In the genomic region with DNA sequence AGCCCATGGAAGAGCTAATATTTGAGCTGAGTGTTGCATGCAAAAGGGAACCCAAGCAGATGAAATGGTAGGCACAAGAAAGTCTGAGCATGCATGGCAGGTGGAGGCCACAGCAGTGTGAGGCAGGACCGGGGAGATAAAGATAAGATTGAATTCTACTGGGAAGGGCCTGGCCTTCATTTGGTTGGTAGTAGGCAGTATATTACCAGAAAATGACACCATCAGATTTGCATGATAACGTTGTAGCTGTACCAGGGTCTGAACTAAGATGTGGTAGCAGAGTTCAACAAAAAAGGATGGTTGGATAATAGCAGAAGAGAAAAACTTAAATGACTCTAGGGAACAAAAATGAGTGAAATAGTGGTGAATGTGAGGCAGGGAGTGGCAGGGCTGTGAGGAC, we compare ENCODE assay signal across 40 cellular contexts.
"Had no signal": no experiment of that assay in that cellular context is flagged by ENCODE, and none has a peak within 500 bp of the region (broad histone marks: within the 10 kb centered on the region; RNA-seq: fewer than 3 reads in every experiment).

No MANE protein-coding gene starts in this region.

- DNase-seq: activated B cell treated with CpG ODN at 0.5 μM for 24 hours; activated CD4-positive, alpha-beta memory T cell treated with anti-CD3 and anti-CD28 coated beads, Interleukin-2, amount 10 ng/mL, durations not matched to agents 7 days and 5 days; activated CD4-positive, alpha-beta T cell treated with anti-CD3 and anti-CD28 coated beads for 48 hours; activated CD4-positive, CD25-positive, alpha-beta regulatory T cell treated with anti-CD3 and anti-CD28 coated beads, Interleukin-2, amount 50 U/mL, for 72 hours; activated CD8-positive, alpha-beta memory T cell treated with anti-CD3 and anti-CD28 coated beads for 24 hours; activated CD8-positive, alpha-beta memory T cell treated with anti-CD3 and anti-CD28 coated beads, Interleukin-2, amount 10 ng/mL, durations not matched to agents 7 days and 5 days; activated CD8-positive, alpha-beta memory T cell treated with anti-CD3 and anti-CD28 coated beads, Interleukin-2, amount 50 U/mL, for 48 hours; activated effector memory CD4-positive, alpha-beta T cell treated with anti-CD3 and anti-CD28 coated beads, Interleukin-2, amount 50 U/mL, for 16 hours; activated naive CD4-positive, alpha-beta T cell; activated naive CD4-positive, alpha-beta T cell treated with anti-CD3 and anti-CD28 coated beads, Interleukin-2, amount 50 U/mL, for 16 hours; activated naive CD8-positive, alpha-beta T cell treated with anti-CD3 and anti-CD28 coated beads, Interleukin-2, amount 10 ng/mL, durations not matched to agents 7 days and 5 days; activated T-cell treated with anti-CD3 and anti-CD28 coated beads, Interleukin-2, amount 50 U/mL, for 1 hour; activated T-cell treated with anti-CD3 and anti-CD28 coated beads, Interleukin-2, amount 50 U/mL, for 72 hours; adrenal gland; body of pancreas; caudate nucleus; cerebellar nuclear complex; Karpas-422; KBM-7; NCI-H1105; NCI-H1417 treated with DMSO at 0.1 percent for 48 hours; NCI-H187 treated with DMSO at 0.1 percent for 48 hours; NCI-H2081; NCI-H2171 treated with DMSO at 0.1 percent for 48 hours; NCI-H2227 treated with DMSO at 0.1 percent for 48 hours; NCI-H446; NCI-H510A treated with DMSO at 0.1 percent for 48 hours; NK-92 treated with Interleukin-12 subunit alpha and Interleukin-12 subunit beta, amount 100 ng/mL, for 24 hours; PC-9; SIG-M5; SW 1271; T-helper 1 cell; T-helper 2 cell; T-helper 9 cell had no signal

- H3K4me2 ChIP-seq: PC-9 had no signal

- H3K4me1 Mint-ChIP-seq: activated B cell treated with CpG ODN at 0.5 μM for 24 hours had no signal

- H2AFZ ChIP-seq: PC-9 had no signal

- H3K9me3 ChIP-seq: adrenal gland, body of pancreas had no signal

- H3K9me3 Mint-ChIP-seq: activated CD4-positive, alpha-beta memory T cell treated with anti-CD3 and anti-CD28 coated beads, Interleukin-2, amount 10 ng/mL, durations not matched to agents 7 days and 5 days; activated naive CD8-positive, alpha-beta T cell treated with anti-CD3 and anti-CD28 coated beads, Interleukin-2, amount 10 ng/mL, durations not matched to agents 7 days and 5 days; activated T-helper 17 cell treated with anti-CD3 and anti-CD28 coated beads, Interleukin-2, amount 50 U/mL, for 72 hours had no signal

- H3K27ac ChIP-seq: adrenal gland, body of pancreas, breast epithelium, PC-9, RWPE1 had no signal

- FAIRE-seq: astrocyte, RCC 7860 had no signal

- ATAC-seq: activated CD8-positive, alpha-beta memory T cell treated with anti-CD3 and anti-CD28 coated beads, Interleukin-2, amount 10 ng/mL, durations not matched to agents 7 days and 5 days; activated T-cell treated with anti-CD3 and anti-CD28 coated beads, Interleukin-2, amount 50 U/mL, for 72 hours; activated T-helper 17 cell treated with anti-CD3 and anti-CD28 coated beads, Interleukin-2, amount 50 U/mL, for 72 hours; body of pancreas; Right ventricle myocardium inferior had no signal

- H3K4me1 ChIP-seq: adrenal gland, body of pancreas, breast epithelium had no signal

- H3K4me3 Mint-ChIP-seq: activated B cell treated with CpG ODN at 0.5 μM for 24 hours; activated CD4-positive, alpha-beta memory T cell treated with anti-CD3 and anti-CD28 coated beads, Interleukin-2, amount 10 ng/mL, durations not matched to agents 7 days and 5 days; activated CD8-positive, alpha-beta memory T cell treated with anti-CD3 and anti-CD28 coated beads, Interleukin-2, amount 10 ng/mL, durations not matched to agents 7 days and 5 days; activated naive CD8-positive, alpha-beta T cell treated with anti-CD3 and anti-CD28 coated beads, Interleukin-2, amount 10 ng/mL, durations not matched to agents 7 days and 5 days; activated T-cell treated with anti-CD3 and anti-CD28 coated beads, Interleukin-2, amount 50 U/mL, for 72 hours; activated T-helper 17 cell treated with anti-CD3 and anti-CD28 coated beads, Interleukin-2, amount 50 U/mL, for 72 hours had no signal

- H3K27ac Mint-ChIP-seq: activated B cell treated with CpG ODN at 0.5 μM for 24 hours; activated CD4-positive, alpha-beta memory T cell treated with anti-CD3 and anti-CD28 coated beads, Interleukin-2, amount 10 ng/mL, durations not matched to agents 7 days and 5 days; activated CD8-positive, alpha-beta memory T cell treated with anti-CD3 and anti-CD28 coated beads, Interleukin-2, amount 10 ng/mL, durations not matched to agents 7 days and 5 days; activated naive CD8-positive, alpha-beta T cell treated with anti-CD3 and anti-CD28 coated beads, Interleukin-2, amount 10 ng/mL, durations not matched to agents 7 days and 5 days; activated T-cell treated with anti-CD3 and anti-CD28 coated beads, Interleukin-2, amount 50 U/mL, for 72 hours; activated T-helper 17 cell treated with anti-CD3 and anti-CD28 coated beads, Interleukin-2, amount 50 U/mL, for 72 hours had no signal

- H3K27me3 ChIP-seq: adrenal gland, body of pancreas, breast epithelium had no signal

- H3K36me3 ChIP-seq: adrenal gland, breast epithelium had no signal

- H3K4me3 ChIP-seq: adrenal gland, body of pancreas, breast epithelium, PC-9 had no signal
